In genomic region chr11:72770799-72771198, GRCh38 we compare ENCODE assay signal across 21 cellular contexts. TPM values are rescaled to one million over a fixed set of nuclear protein-coding genes. Genes with fewer than 3 reads are reported as not detected.
A peak's percentile ranks its signal among the peaks of the same experiment; 100 is the strongest.
DNase-seq lines count a peak whose midpoint lies in the region; ATAC-seq and TF ChIP-seq lines count a peak whose summit lies in the region.
"Had no signal": no experiment of that assay in that cellular context is flagged by ENCODE, and none has a peak within 500 bp of the region (broad histone marks: within the 10 kb centered on the region; RNA-seq: fewer than 3 reads in every experiment).

No MANE protein-coding gene starts in this region.

- ATAC-seq in GM21390 (IDR thresholded peaks at IDR 0.05; ENCODE audit: unreplicated experiment): no peak

- peaks cover 17% of the 10 kb centered on the region for H3K4me1 Mint-ChIP-seq in neural crest cell

- H3K27me3 Mint-ChIP-seq in neural crest cell (ENCODE audit: low read depth): no peaks in the 10 kb centered on the region
- H3K27me3 Mint-ChIP-seq: CD4-positive, alpha-beta T cell had no signal

- no peaks in the 10 kb centered on the region for H3K36me3 Mint-ChIP-seq in neural crest cell (ENCODE audit: low read depth)

- H3K27ac Mint-ChIP-seq in neural crest cell (ENCODE audit: unreplicated experiment): peak overlapping the region; percentile 27
- H3K27ac Mint-ChIP-seq: CD4-positive, alpha-beta T cell; T-helper 1 cell treated with Interleukin-12 subunit alpha and Interleukin-12 subunit beta and Interleukin-4 antibody, amounts not matched to agents 30 μg/mL and 1 μg/mL, for 36 hours had no signal

- DNase-seq in NCI-H1105 treated with DMSO at 0.1 percent for 48 hours (lab: John Stamatoyannopoulos, UW) (peak; percentile 22), NCI-H1105 (lab: John Stamatoyannopoulos, UW) (no peak), NCI-H1436 (lab: John Stamatoyannopoulos, UW) (peak; percentile 68), NCI-H69 (lab: John Stamatoyannopoulos, UW) (peak; percentile 20), neural crest cell (ENCODE audit: low read depth, low spot score) (no peak), NCI-H774 (lab: John Stamatoyannopoulos, UW) (no peak), NCI-H1930 (lab: John Stamatoyannopoulos, UW) (no peak)
- DNase-seq: ACHN; CD4-positive, alpha-beta T cell; COR-L47; DMS 273 treated with DMSO at 0.1 percent for 48 hours; GOT3; Karpas-422; MV-4-11; NCI-H1417; NCI-H2081; NCI-H510A treated with DMSO at 0.1 percent for 48 hours; NCI-H82; OCI-M1 had no signal

- H3K4me3 Mint-ChIP-seq in neural crest cell: no peak overlapping the region
- H3K4me3 Mint-ChIP-seq: CD4-positive, alpha-beta T cell; T-helper 1 cell treated with Interleukin-12 subunit alpha and Interleukin-12 subunit beta and Interleukin-4 antibody, amounts not matched to agents 30 μg/mL and 1 μg/mL, for 36 hours had no signal

- H3K9me3 Mint-ChIP-seq in neural crest cell: no peaks in the 10 kb centered on the region
- H3K9me3 Mint-ChIP-seq: CD4-positive, alpha-beta T cell; T-helper 1 cell treated with Interleukin-12 subunit alpha and Interleukin-12 subunit beta and Interleukin-4 antibody, amounts not matched to agents 30 μg/mL and 1 μg/mL, for 36 hours had no signal

- TF ChIP-seq CTCF in neural crest cell (conservative IDR thresholded peaks at IDR 0.05): no peak

RNA-seq across cellular contexts. Expression of gene ARAP1, which starts 18.6 kb away (rescaled TPM):
- 79.0 and 80.7 TPM in 2 replicates for total RNA-seq in neural crest cell

RNA-seq across cellular contexts. Expression of gene STARD10, which starts 23.0 kb away (rescaled TPM):
- total RNA-seq in neural crest cell: 12.6 and 13.5 TPM in 2 replicates

RNA-seq across cellular contexts. Expression of gene ATG16L2, which starts 43.4 kb away (rescaled TPM):
- 22.7 and 24.5 TPM in 2 replicates for total RNA-seq in neural crest cell

Comparison
In these comparisons a context has a peak if more than half of its experiments do, and no peak if none do; other contexts are left out.
1. DNase-seq: peak in NCI-H1105 treated with DMSO at 0.1 percent for 48 hours (single experiment), NCI-H1436 (single experiment) and NCI-H69 (single experiment); none in NCI-H1105 (single experiment), neural crest cell (single experiment), NCI-H774 (single experiment) and NCI-H1930 (0 of 2).